ENCODE assay signal across 1 cellular context in the genomic region with DNA sequence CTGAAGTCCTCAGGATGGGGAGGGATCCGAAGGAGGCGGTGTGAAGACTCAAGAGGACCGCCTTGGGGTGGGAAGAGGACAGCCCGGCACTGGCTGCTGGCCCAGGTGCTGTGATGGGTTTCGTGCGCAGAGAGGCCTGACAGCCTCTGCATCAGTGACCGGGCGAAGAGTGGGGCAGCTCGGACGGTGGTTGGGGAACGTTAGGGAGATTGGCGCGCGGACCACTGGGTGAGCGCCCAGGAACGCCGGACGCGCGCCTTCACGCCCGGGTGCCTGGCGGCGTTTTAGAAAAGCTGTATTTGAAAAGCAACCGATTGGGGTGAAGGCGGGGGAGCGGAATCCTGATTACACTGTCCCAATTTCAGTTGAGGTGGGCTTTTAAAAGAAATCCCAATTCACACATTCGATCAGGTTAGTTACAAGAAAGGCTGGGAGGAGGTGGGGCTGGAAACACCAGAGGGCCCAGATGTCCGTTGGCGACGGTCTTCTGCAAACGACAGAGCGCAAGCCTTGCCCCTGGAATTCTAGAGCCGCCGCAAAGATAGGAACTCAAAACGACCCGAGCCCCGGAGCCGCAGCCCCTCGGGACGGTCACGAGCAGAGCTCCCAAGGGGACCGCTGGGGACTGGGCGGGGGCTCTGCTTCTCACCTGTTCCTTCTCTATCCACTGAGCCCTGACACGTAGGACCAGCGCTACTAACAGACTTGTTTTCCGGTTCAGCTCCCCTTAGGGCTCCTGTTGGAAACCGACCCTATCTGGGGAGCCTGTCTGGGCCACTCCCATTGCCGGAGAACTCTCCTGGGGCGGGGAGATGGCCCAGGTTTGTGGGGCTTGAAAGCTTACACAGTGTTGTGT.
TF ChIP-seq lines count a peak whose summit lies in the region.

No MANE protein-coding gene starts in this region.

TF ChIP-seq in IMR-90, 13 proteins besides CTCF, POLR2A, EP300 and RAD21 (continued from another document):
- no peak for TF ChIP-seq FOS (IDR thresholded peaks at IDR 0.05; ENCODE audit: low read depth, low read length)
- TF ChIP-seq, protein P1, sequence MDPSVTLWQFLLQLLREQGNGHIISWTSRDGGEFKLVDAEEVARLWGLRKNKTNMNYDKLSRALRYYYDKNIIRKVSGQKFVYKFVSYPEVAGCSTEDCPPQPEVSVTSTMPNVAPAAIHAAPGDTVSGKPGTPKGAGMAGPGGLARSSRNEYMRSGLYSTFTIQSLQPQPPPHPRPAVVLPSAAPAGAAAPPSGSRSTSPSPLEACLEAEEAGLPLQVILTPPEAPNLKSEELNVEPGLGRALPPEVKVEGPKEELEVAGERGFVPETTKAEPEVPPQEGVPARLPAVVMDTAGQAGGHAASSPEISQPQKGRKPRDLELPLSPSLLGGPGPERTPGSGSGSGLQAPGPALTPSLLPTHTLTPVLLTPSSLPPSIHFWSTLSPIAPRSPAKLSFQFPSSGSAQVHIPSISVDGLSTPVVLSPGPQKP (IDR thresholded peaks at IDR 0.05; ENCODE audit: borderline replicate concordance, low read depth, low read length), result no peak
- TF ChIP-seq CEBPB (IDR thresholded peaks at IDR 0.05; ENCODE audit: low read depth, low read length), result no peak
- no peak for TF ChIP-seq MAFK (IDR thresholded peaks at IDR 0.05; ENCODE audit: low read depth, low read length)
- TF ChIP-seq BHLHE40 (IDR thresholded peaks at IDR 0.05; ENCODE audit: low read depth, low read length), result no peak
- TF ChIP-seq SMC3 (IDR thresholded peaks at IDR 0.05; ENCODE audit: low read depth, low read length), result no peak
